ENCODE assay signal across 28 cellular contexts in genomic region chr16:31148896-31149295, GRCh38. TPM values are rescaled to one million over a fixed set of nuclear protein-coding genes. Genes with fewer than 3 reads are reported as not detected.
DNase-seq lines count a peak whose midpoint lies in the region; ATAC-seq, FAIRE-seq and TF ChIP-seq lines count a peak whose summit lies in the region.
"Had no signal": no experiment of that assay in that cellular context is flagged by ENCODE, and none has a peak within 500 bp of the region (broad histone marks: within the 10 kb centered on the region; RNA-seq: fewer than 3 reads in every experiment).

No MANE protein-coding gene starts in this region.

- H3F3A ChIP-seq in SK-N-SH (replicated peaks; ENCODE audit: insufficient read depth) = peaks cover 6% of the 10 kb centered on the region

- peak overlapping the region; percentile 19; the same call in 1 of the 2 replicates for H3K18ac ChIP-seq in H1 (ENCODE audit: extremely low read depth, low read length)
- H3K18ac ChIP-seq in neuronal stem cell (ENCODE audit: low read length) = no peak overlapping the region

- no peak overlapping the region for H2BK120ac ChIP-seq in H1 (replicated peaks; ENCODE audit: low read depth, low read length)
- peak overlapping the region; percentile 41 for H2BK120ac ChIP-seq in neuronal stem cell (ENCODE audit: low read depth, low read length)

- H4K8ac ChIP-seq in H1 (ENCODE audit: extremely low read depth, insufficient read depth, low read length) = no peak overlapping the region
- H4K8ac ChIP-seq in neuronal stem cell (ENCODE audit: low read depth, low read length) = no peak overlapping the region

- POLR2A ChIA-PET in SK-N-SH (lab: Yijun Ruan, JAX) (no interaction called here), H1 (lab: Charles Lee; ENCODE audit: partially characterized antibody) (interaction anchor here (1.0 to 34.9 kb wide), 6 partner anchors 8 to 34 kb away, joined by 5 to 713 read pairs (median 12); partner anchors contain the start of genes BCKDK, FUS, KAT8 and PRSS8)

- H3K23me2 ChIP-seq in H1 (ENCODE audit: low read depth, low read length) = peaks cover 7% of the 10 kb centered on the region; the same call in 1 of the 2 replicates

- H2BK15ac ChIP-seq in H1 (ENCODE audit: low read length) (no peak overlapping the region), neuronal stem cell (ENCODE audit: low read length) (peak overlapping the region; percentile 81)

- no peak overlapping the region for H2BK20ac ChIP-seq in H1 (ENCODE audit: low read length)

- no peaks in the 10 kb centered on the region for H3K9me2 ChIP-seq in SK-N-SH

- H3K79me1 ChIP-seq in H1 (ENCODE audit: low read depth, low read length) = no peaks in the 10 kb centered on the region
- H3K79me1 ChIP-seq in neuronal stem cell (ENCODE audit: low read depth, low read length) = peaks cover 2% of the 10 kb centered on the region

- H3K36me3 ChIP-seq in SK-N-SH (replicated peaks in 1 of 2; ENCODE audit: control insufficient read depth in 1 of 2, insufficient read depth in 2 of 2, low read length in 1 of 2) (no peaks in the 10 kb centered on the region), HUES48 (ENCODE audit: control insufficient read depth, insufficient read depth, low read length) (no peaks in the 10 kb centered on the region), H1 (ENCODE audit: control insufficient read depth in 2 of 4, insufficient read depth in 4 of 4, low read length in 3 of 4) (no peaks in the 10 kb centered on the region), neuronal stem cell (replicated peaks in 1 of 2; ENCODE audit: control insufficient read depth in 2 of 2, insufficient read depth in 2 of 2, low read length in 2 of 2) (no peaks in the 10 kb centered on the region)
- H3K36me3 ChIP-seq: BE2C had no signal

- H3K9ac ChIP-seq in SK-N-SH = no peak overlapping the region
- H3K9ac ChIP-seq in HUES48 (ENCODE audit: low read depth, low read length) = no peak overlapping the region
- no peak overlapping the region for H3K9ac ChIP-seq in H1 (replicated peaks in 1 of 4; ENCODE audit: extremely low read depth in 1 of 4, low read depth in 3 of 4, low read length in 3 of 4)
- H3K9ac ChIP-seq in neuronal stem cell (ENCODE audit: low read depth, low read length, poor library complexity) = no peak overlapping the region

- no peak overlapping the region for H3K56ac ChIP-seq in H1 (replicated peaks; ENCODE audit: insufficient read length, low read depth, low read length)

- H2BK12ac ChIP-seq in H1 (ENCODE audit: low read depth, low read length) (0 out of 2 replicates have a peak overlapping the region, but pooled peaks have one; percentile 53), neuronal stem cell (ENCODE audit: low read length) (no peak overlapping the region)

- H4K5ac ChIP-seq in H1 (ENCODE audit: insufficient read length, low read depth, low read length) = no peak overlapping the region

- TF ChIP-seq EP300 in SK-N-SH (IDR thresholded peaks at IDR 0.05; ENCODE audit: borderline replicate concordance in 1 of 2, low read depth in 1 of 2, low read length in 1 of 2) (no peak), H1 (IDR thresholded peaks at IDR 0.05; ENCODE audit: borderline replicate concordance in 1 of 2, low read depth in 2 of 2, low read length in 2 of 2) (no peak)

- H3K4ac ChIP-seq in H1 (replicated peaks; ENCODE audit: insufficient read length, low read depth, low read length) (no peak overlapping the region), neuronal stem cell (ENCODE audit: low read length) (no peak overlapping the region)

- H2BK5ac ChIP-seq in H1 (ENCODE audit: low read depth, low read length) (peak overlapping the region; percentile 26; the same call in 1 of the 2 replicates), neuronal stem cell (ENCODE audit: low read length) (no peak overlapping the region)

- no peak overlapping the region for H3K27ac ChIP-seq in SK-N-SH (ENCODE audit: low read depth in 2 of 2, low read length in 1 of 2)
- no peak overlapping the region for H3K27ac ChIP-seq in HUES48 (ENCODE audit: low read depth, low read length)
- no peak overlapping the region for H3K27ac ChIP-seq in H1 (ENCODE audit: low read depth, low read length)
- H3K27ac ChIP-seq in neuronal stem cell (replicated peaks; ENCODE audit: low read length) = no peak overlapping the region
- H3K27ac ChIP-seq: 22Rv1, SK-N-MC had no signal

- H3K79me2 ChIP-seq in SK-N-SH (ENCODE audit: insufficient read depth) (no peaks in the 10 kb centered on the region), H1 (ENCODE audit: control insufficient read depth in 1 of 2, insufficient read depth in 2 of 2, low read length in 2 of 2) (no peaks in the 10 kb centered on the region)

- no peak for FAIRE-seq in H1 (lab: Jason Lieb, UNC)
- FAIRE-seq: D721Med, G401.6, HTR-8/SVneo, RCC 7860 had no signal

- DNase-seq in SK-N-SH (peak; percentile 19), H1 (ENCODE audit: low read depth in 1 of 2, low spot score in 2 of 2) (no peak), neuronal stem cell (ENCODE audit: low spot score) (no peak), LoVo (ENCODE audit: low spot score) (no peak)
- no peak for DNase-seq in activated effector memory CD4-positive, alpha-beta T cell treated with anti-CD3 and anti-CD28 coated beads, Interleukin-2, amount 50 U/mL, for 16 hours
- DNase-seq: ACHN; BE2C; CD4-positive, CD25-positive, alpha-beta regulatory T cell; HCEC 1CT; NCI-H1092 treated with DMSO at 0.1 percent for 48 hours; NCI-H1436 treated with DMSO at 0.1 percent for 48 hours; NCI-H187 treated with DMSO at 0.1 percent for 48 hours; NCI-H2107; NCI-H524; NCI-H748 treated with DMSO at 0.1 percent for 48 hours; SIG-M5 had no signal

- H4K91ac ChIP-seq in H1 (replicated peaks; ENCODE audit: insufficient read length, low read length) (no peak overlapping the region), neuronal stem cell (ENCODE audit: low read depth, low read length, poor library complexity) (no peak overlapping the region)

- no peak overlapping the region for H3K23ac ChIP-seq in H1 (ENCODE audit: insufficient read length)
- peak overlapping the region; percentile 35 for H3K23ac ChIP-seq in neuronal stem cell (ENCODE audit: low read depth, low read length, poor library complexity)

- WGBS in SK-N-SH (ENCODE audit: low lambda C conversion rate) = 86% methylated on average over 15 of the region's 25 CpGs
- WGBS in H1 (ENCODE audit: extremely low coverage in 1 of 2, insufficient coverage in 1 of 2, insufficient read length in 1 of 2, insufficient replicate concordance in 2 of 2, low coverage in 1 of 2, low lambda C conversion rate in 2 of 2, missing lambda C conversion rate in 1 of 2), 2 experiments = 96% methylated on average over 13 of the region's 25 CpGs; no CpG with 5 or more reads in 1 of the 2 experiments
- WGBS in neuronal stem cell (ENCODE audit: extremely low coverage in 2 of 2, insufficient read length in 2 of 2, insufficient replicate concordance in 1 of 2), 2 donors = no CpG with 5 or more reads among the region's 25 CpGs

- no peak for TF ChIP-seq POLR2A in H1 (IDR thresholded peaks at IDR 0.05; ENCODE audit: control extremely low read depth in 1 of 2, low read depth in 2 of 2, low read length in 2 of 2)

- H3K4me1 ChIP-seq in SK-N-SH (ENCODE audit: control insufficient read depth in 1 of 2, insufficient read depth in 2 of 2, low read depth in 1 of 2, low read length in 1 of 2) = no peaks in the 10 kb centered on the region
- H3K4me1 ChIP-seq in HUES48 (ENCODE audit: control insufficient read depth, insufficient read depth, low read length) = no peaks in the 10 kb centered on the region
- H3K4me1 ChIP-seq in H1 (replicated peaks in 1 of 4; ENCODE audit: control insufficient read depth in 3 of 4, insufficient read depth in 4 of 4, low read length in 3 of 4) = peaks cover 0 to 18% (median 4%) of the 10 kb centered on the region in 4 experiments; a peak in 5 of 7 replicates
- H3K4me1 ChIP-seq in neuronal stem cell (ENCODE audit: control insufficient read depth in 2 of 2, insufficient read depth in 1 of 2, low read depth in 1 of 2, low read length in 2 of 2) = peaks cover 0 to 3% of the 10 kb centered on the region in 2 donors
- H3K4me1 ChIP-seq: BE2C had no signal

- ATAC-seq in SK-N-SH treated with all-trans-retinoic acid at 6 μM for 48 hours (no peak), HG03469 (IDR thresholded peaks at IDR 0.05; ENCODE audit: unreplicated experiment) (no peak)

- H4K20me1 ChIP-seq in SK-N-SH (ENCODE audit: insufficient read depth) (no peaks in the 10 kb centered on the region), H1 (replicated peaks in 1 of 2; ENCODE audit: control insufficient read depth in 1 of 2, insufficient read depth in 2 of 2, low read length in 2 of 2) (no peaks in the 10 kb centered on the region)

- TF ChIP-seq RAD21 in SK-N-SH (IDR thresholded peaks at IDR 0.05; ENCODE audit: low read length) (no peak), H1 (IDR thresholded peaks at IDR 0.05 in 1 of 2, conservative IDR thresholded peaks at IDR 0.05 in 1 of 2; ENCODE audit: low read depth in 2 of 2, low read length in 2 of 2) (no peak)

- CTCF ChIA-PET in SK-N-SH (lab: Yijun Ruan, JAX) = no interaction called here
- CTCF ChIA-PET in H1 (lab: Charles Lee; ENCODE audit: partially characterized antibody) = interaction anchor here (0.6 to 1.5 kb wide), 5 partner anchors 9 to 574 kb away, joined by 3 to 5 read pairs (median 3); no protein-coding TSS in a partner anchor

- no peak overlapping the region for H3K4me2 ChIP-seq in SK-N-SH
- H3K4me2 ChIP-seq in H1 (ENCODE audit: insufficient read depth in 1 of 2, low read depth in 2 of 2, low read length in 2 of 2) = peak overlapping the region; percentile 57 to 77
- H3K4me2 ChIP-seq in neuronal stem cell (ENCODE audit: insufficient read depth, low read length, poor library complexity, severe bottlenecking) = no peak overlapping the region

- H3K27me3 ChIP-seq in SK-N-SH (ENCODE audit: insufficient read depth) (no peaks in the 10 kb centered on the region), HUES48 (ENCODE audit: control insufficient read depth, insufficient read depth, low read length) (peaks cover 14% of the 10 kb centered on the region), H1 (replicated peaks in 1 of 4; ENCODE audit: control insufficient read depth in 3 of 4, extremely low read depth in 1 of 4, insufficient read depth in 3 of 4, low read length in 3 of 4) (peaks cover 0 to 11% (median 5%) of the 10 kb centered on the region in 4 experiments; a peak in 4 of 7 replicates), neuronal stem cell (ENCODE audit: control insufficient read depth in 3 of 3, insufficient read depth in 3 of 3, low read depth in 1 of 3, low read length in 3 of 3) (peaks cover 0 to 48% (median 28%) of the 10 kb centered on the region in 3 experiments)

- H2AFZ ChIP-seq in SK-N-SH (ENCODE audit: low read depth) = no peak overlapping the region
- no peak overlapping the region for H2AFZ ChIP-seq in H1 (ENCODE audit: low read length)
- peak overlapping the region; percentile 22 for H2AFZ ChIP-seq in neuronal stem cell (ENCODE audit: low read length)

- H2AK5ac ChIP-seq in H1 (ENCODE audit: low read depth, low read length) (no peak overlapping the region), neuronal stem cell (ENCODE audit: low read depth, low read length) (no peak overlapping the region)

- H3K14ac ChIP-seq in H1 (ENCODE audit: insufficient read length) = no peak overlapping the region
- H3K14ac ChIP-seq in neuronal stem cell (ENCODE audit: low read length) = no peak overlapping the region

- H3K4me3 ChIP-seq in SK-N-SH (ENCODE audit: low read depth in 2 of 2, low read length in 1 of 2) (no peak overlapping the region), HUES48 (ENCODE audit: low read depth, low read length) (0 out of 2 replicates have a peak overlapping the region, but pooled peaks have one; percentile 64), H1 (ENCODE audit: extremely low read depth in 1 of 4, insufficient read depth in 2 of 4, low read depth in 3 of 4, low read length in 4 of 4) (peak overlapping the region in 1 of 4 experiments; percentile 59; a peak in 2 of 8 replicates), neuronal stem cell (ENCODE audit: low read length in 2 of 2) (no peak overlapping the region)
- H3K4me3 ChIP-seq: SK-N-MC had no signal

- H3K9me3 ChIP-seq in SK-N-SH (no peaks in the 10 kb centered on the region), HUES48 (ENCODE audit: control insufficient read depth, insufficient read depth, low read length) (no peaks in the 10 kb centered on the region), H1 (ENCODE audit: insufficient read depth in 2 of 2, low read depth in 1 of 2, low read length in 1 of 2) (no peaks in the 10 kb centered on the region), neuronal stem cell (replicated peaks in 1 of 2; ENCODE audit: control insufficient read depth in 2 of 2, insufficient read depth in 1 of 2, low read depth in 1 of 2, low read length in 2 of 2) (no peaks in the 10 kb centered on the region)
- H3K9me3 ChIP-seq: BE2C had no signal

- TF ChIP-seq CTCF in SK-N-SH (IDR thresholded peaks at IDR 0.05) (no peak), H1 (IDR thresholded peaks at IDR 0.05; ENCODE audit: control extremely low read depth in 1 of 3, insufficient read depth in 1 of 3, low read depth in 1 of 3, low read length in 3 of 3) (no peak)

RNA-seq across cellular contexts. Expression of gene PRSS36, which starts 1.0 kb away (rescaled TPM):
- 0.36 and 0.49 TPM in 2 replicates for polyA plus RNA-seq in SK-N-SH (2012; rRNA removed)
- 0.10 and 0.12 TPM in 2 replicates for polyA plus RNA-seq in SK-N-SH (2012; cell fraction: cytosol; rRNA removed)
- 0.79 and 1.6 TPM in 2 replicates for polyA plus RNA-seq in SK-N-SH (2012; cell fraction: nucleus; rRNA removed)
- 1.3 TPM in 2 replicates for total RNA-seq in H1 (2021; fragmentation: NEBNext Ultra II Directional; extraction: Animal tissue kit (Norgen Biotek cat#: 25700))
- polyA plus RNA-seq in H1 (2011; rRNA removed) = 1.9 and 3.1 TPM in 2 replicates
- polyA plus RNA-seq in H1 (2011; cell fraction: cytosol; rRNA removed) = 2.3 TPM
- 3.5 TPM for polyA plus RNA-seq in H1 (2011; cell fraction: nucleus; rRNA removed)
- 0.76 to 1.4 TPM (median 1.1 TPM) in 4 replicates for polyA plus RNA-seq in H1 (2012, experiment 1 of 2)
- polyA plus RNA-seq in H1 (2012, experiment 2 of 2) = 0.33 TPM
- polyA plus RNA-seq in H1 (2013, experiment 1 of 2) = 0.87 TPM
- polyA plus RNA-seq in H1 (2013, experiment 2 of 2) = 0.68 TPM
- 0.41 TPM in 1 of 2 replicates, not detected in the other for polyA minus RNA-seq in H1 (2011; rRNA and poly(A)+ RNA removed)
- polyA minus RNA-seq in H1 (2011; cell fraction: cytosol; rRNA and poly(A)+ RNA removed) = not detected
- 1.7 TPM for polyA minus RNA-seq in H1 (2011; cell fraction: nucleus; rRNA and poly(A)+ RNA removed)
- polyA plus RNA-seq in neuronal stem cell (2013, experiment 1 of 2) = 1.1 TPM
- 0.82 TPM for polyA plus RNA-seq in neuronal stem cell (2013, experiment 2 of 2)

RNA-seq across cellular contexts. Expression of gene PRSS8, which starts 13.4 kb away (rescaled TPM):
- 0.05 and 0.07 TPM in 2 replicates for polyA plus RNA-seq in SK-N-SH (2012; rRNA removed)
- polyA plus RNA-seq in SK-N-SH (2012; cell fraction: cytosol; rRNA removed) = 0.05 and 0.13 TPM in 2 replicates
- polyA plus RNA-seq in SK-N-SH (2012; cell fraction: nucleus; rRNA removed) = 0.11 and 0.14 TPM in 2 replicates
- total RNA-seq in H1 (2021; fragmentation: NEBNext Ultra II Directional; extraction: Animal tissue kit (Norgen Biotek cat#: 25700)) = 86.1 and 87.7 TPM in 2 replicates
- 273 and 321 TPM in 2 replicates for polyA plus RNA-seq in H1 (2011; rRNA removed)
- 136 TPM for polyA plus RNA-seq in H1 (2011; cell fraction: cytosol; rRNA removed)
- polyA plus RNA-seq in H1 (2011; cell fraction: nucleus; rRNA removed) = 162 TPM
- polyA plus RNA-seq in H1 (2012, experiment 1 of 2) = 71.0 to 119 TPM (median 109 TPM) in 4 replicates
- 123 TPM for polyA plus RNA-seq in H1 (2012, experiment 2 of 2)
- 180 TPM for polyA plus RNA-seq in H1 (2013, experiment 1 of 2)
- 205 TPM for polyA plus RNA-seq in H1 (2013, experiment 2 of 2)
- polyA minus RNA-seq in H1 (2011; rRNA and poly(A)+ RNA removed) = 56.1 and 63.2 TPM in 2 replicates
- polyA minus RNA-seq in H1 (2011; cell fraction: cytosol; rRNA and poly(A)+ RNA removed) = 86.6 TPM
- 37.2 TPM for polyA minus RNA-seq in H1 (2011; cell fraction: nucleus; rRNA and poly(A)+ RNA removed)
- 4.4 TPM for polyA plus RNA-seq in neuronal stem cell (2013, experiment 1 of 2)
- polyA plus RNA-seq in neuronal stem cell (2013, experiment 2 of 2) = 4.4 TPM
- total RNA-seq: CD4-positive, CD25-positive, alpha-beta regulatory T cell; Daoy; M059J had no signal
- polyA plus RNA-seq: CD4-positive, CD25-positive, alpha-beta regulatory T cell; IgD-negative memory B cell had no signal

RNA-seq across cellular contexts. Expression of gene FUS, which starts 31.0 kb away (rescaled TPM):
- polyA plus RNA-seq in SK-N-SH (2012; rRNA removed) (298 and 429 TPM in 2 replicates), H1 (2011; rRNA removed) (484 and 491 TPM in 2 replicates)
- 348 and 487 TPM in 2 replicates for polyA plus RNA-seq in SK-N-SH (2012; cell fraction: cytosol; rRNA removed)
- polyA plus RNA-seq in SK-N-SH (2012; cell fraction: nucleus; rRNA removed) = 643 and 809 TPM in 2 replicates
- 685 and 686 TPM in 2 replicates for total RNA-seq in H1 (2021; fragmentation: NEBNext Ultra II Directional; extraction: Animal tissue kit (Norgen Biotek cat#: 25700))
- 464 TPM for polyA plus RNA-seq in H1 (2011; cell fraction: cytosol; rRNA removed)
- polyA plus RNA-seq in H1 (2011; cell fraction: nucleus; rRNA removed) = 680 TPM
- 1,043 to 1,228 TPM (median 1,129 TPM) in 4 replicates for polyA plus RNA-seq in H1 (2012, experiment 1 of 2)
- 352 TPM for polyA plus RNA-seq in H1 (2012, experiment 2 of 2)
- polyA plus RNA-seq in H1 (2013, experiment 1 of 2) = 689 TPM
- 688 TPM for polyA plus RNA-seq in H1 (2013, experiment 2 of 2)
- 207 and 224 TPM in 2 replicates for polyA minus RNA-seq in H1 (2011; rRNA and poly(A)+ RNA removed)
- polyA minus RNA-seq in H1 (2011; cell fraction: cytosol; rRNA and poly(A)+ RNA removed) = 462 TPM
- polyA minus RNA-seq in H1 (2011; cell fraction: nucleus; rRNA and poly(A)+ RNA removed) = 413 TPM
- 541 TPM for polyA plus RNA-seq in neuronal stem cell (2013, experiment 1 of 2)
- polyA plus RNA-seq in neuronal stem cell (2013, experiment 2 of 2) = 569 TPM

RNA-seq across cellular contexts. Expression of gene KAT8, which starts 31.4 kb away (rescaled TPM):
- polyA plus RNA-seq in SK-N-SH (2012; rRNA removed) (51.8 and 52.0 TPM in 2 replicates), H1 (2011; rRNA removed) (52.6 and 60.8 TPM in 2 replicates)
- polyA plus RNA-seq in SK-N-SH (2012; cell fraction: cytosol; rRNA removed) = 36.2 and 44.6 TPM in 2 replicates
- 94.8 and 120 TPM in 2 replicates for polyA plus RNA-seq in SK-N-SH (2012; cell fraction: nucleus; rRNA removed)
- total RNA-seq in H1 (2021; fragmentation: NEBNext Ultra II Directional; extraction: Animal tissue kit (Norgen Biotek cat#: 25700)) = 61.6 and 68.7 TPM in 2 replicates
- polyA plus RNA-seq in H1 (2011; cell fraction: cytosol; rRNA removed) = 73.1 TPM
- 90.5 TPM for polyA plus RNA-seq in H1 (2011; cell fraction: nucleus; rRNA removed)
- polyA plus RNA-seq in H1 (2012, experiment 1 of 2) = 51.6 to 65.4 TPM (median 59.2 TPM) in 4 replicates
- 51.0 TPM for polyA plus RNA-seq in H1 (2012, experiment 2 of 2)
- 35.2 TPM for polyA plus RNA-seq in H1 (2013, experiment 1 of 2)
- 33.5 TPM for polyA plus RNA-seq in H1 (2013, experiment 2 of 2)
- 43.6 and 47.9 TPM in 2 replicates for polyA minus RNA-seq in H1 (2011; rRNA and poly(A)+ RNA removed)
- polyA minus RNA-seq in H1 (2011; cell fraction: cytosol; rRNA and poly(A)+ RNA removed) = 29.1 TPM
- 25.3 TPM for polyA minus RNA-seq in H1 (2011; cell fraction: nucleus; rRNA and poly(A)+ RNA removed)
- 52.1 TPM for polyA plus RNA-seq in neuronal stem cell (2013, experiment 1 of 2)
- 52.7 TPM for polyA plus RNA-seq in neuronal stem cell (2013, experiment 2 of 2)

RNA-seq across cellular contexts. Expression of gene BCKDK, which starts 40.7 kb away (rescaled TPM):
- polyA plus RNA-seq in SK-N-SH (2012; rRNA removed) (57.9 and 73.2 TPM in 2 replicates), H1 (2011; rRNA removed) (77.1 and 97.1 TPM in 2 replicates)
- polyA plus RNA-seq in SK-N-SH (2012; cell fraction: cytosol; rRNA removed) = 30.1 and 46.9 TPM in 2 replicates
- polyA plus RNA-seq in SK-N-SH (2012; cell fraction: nucleus; rRNA removed) = 72.8 and 93.1 TPM in 2 replicates
- 49.6 and 51.5 TPM in 2 replicates for total RNA-seq in H1 (2021; fragmentation: NEBNext Ultra II Directional; extraction: Animal tissue kit (Norgen Biotek cat#: 25700))
- 46.5 TPM for polyA plus RNA-seq in H1 (2011; cell fraction: cytosol; rRNA removed)
- polyA plus RNA-seq in H1 (2011; cell fraction: nucleus; rRNA removed) = 79.7 TPM
- polyA plus RNA-seq in H1 (2012, experiment 1 of 2) = 30.1 to 58.0 TPM (median 53.0 TPM) in 4 replicates
- polyA plus RNA-seq in H1 (2012, experiment 2 of 2) = 61.9 TPM
- polyA plus RNA-seq in H1 (2013, experiment 1 of 2) = 45.0 TPM
- polyA plus RNA-seq in H1 (2013, experiment 2 of 2) = 46.8 TPM
- 24.8 and 31.0 TPM in 2 replicates for polyA minus RNA-seq in H1 (2011; rRNA and poly(A)+ RNA removed)
- polyA minus RNA-seq in H1 (2011; cell fraction: cytosol; rRNA and poly(A)+ RNA removed) = 36.6 TPM
- 32.5 TPM for polyA minus RNA-seq in H1 (2011; cell fraction: nucleus; rRNA and poly(A)+ RNA removed)
- 33.0 TPM for polyA plus RNA-seq in neuronal stem cell (2013, experiment 1 of 2)
- polyA plus RNA-seq in neuronal stem cell (2013, experiment 2 of 2) = 30.7 TPM

Comparison
In these comparisons a context has a peak if more than half of its experiments do, and no peak if none do; other contexts are left out.
1. H3K4me2 ChIP-seq: peak in H1 (2 of 2); none in SK-N-SH (single experiment) and neuronal stem cell (single experiment).
2. RNA of gene PRSS8, which starts 13.4 kb away (polyA plus RNA-seq): 71.0 to 321 TPM in H1; 0.05 to 0.14 TPM in SK-N-SH; every median in the first group is over 10 times any median in the second.